8 cellular contexts compared by ENCODE assay signal in the genomic region with DNA sequence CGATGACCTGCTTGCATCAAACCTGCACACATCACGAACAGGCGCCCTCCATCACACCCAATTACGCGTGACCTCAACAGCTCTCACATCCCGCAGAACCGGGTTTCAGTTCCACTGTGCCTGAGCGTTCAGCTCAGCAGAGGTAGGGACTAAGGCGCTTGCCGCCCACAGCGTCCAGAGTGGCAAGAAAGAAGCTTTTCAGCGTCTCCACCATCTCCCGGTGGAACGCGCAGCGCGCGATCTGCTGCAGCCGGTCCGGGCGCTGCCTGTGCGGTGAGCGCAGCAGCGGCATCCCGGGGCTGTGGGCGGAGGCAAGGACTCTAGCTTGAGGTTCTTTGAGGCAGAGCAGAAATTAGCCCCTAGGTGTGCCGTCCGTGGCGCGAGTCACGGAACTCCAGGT. TPM values are rescaled to one million over a fixed set of nuclear protein-coding genes. Genes with fewer than 3 reads are reported as not detected.
A peak's percentile ranks its signal among the peaks of the same experiment; 100 is the strongest.
DNase-seq lines count a peak whose midpoint lies in the region; ATAC-seq and TF ChIP-seq lines count a peak whose summit lies in the region.
"Had no signal": no experiment of that assay in that cellular context is flagged by ENCODE, and none has a peak within 500 bp of the region (broad histone marks: within the 10 kb centered on the region; RNA-seq: fewer than 3 reads in every experiment).

No MANE protein-coding gene starts in this region.

- no peaks in the 10 kb centered on the region for H3K36me3 Mint-ChIP-seq in memory B cell

- peaks cover 27% of the 10 kb centered on the region for H3K4me1 Mint-ChIP-seq in memory B cell

- H2AFZ ChIP-seq in KMS-11 (ENCODE audit: low read depth): peak overlapping the region; percentile 26; the same call in 1 of the 2 replicates

- H3K4me1 ChIP-seq in KMS-11 (ENCODE audit: low read depth, poor library complexity, severe bottlenecking) (no peaks in the 10 kb centered on the region), urinary bladder (ENCODE audit: insufficient read depth) (no peaks in the 10 kb centered on the region)

- H3K4me2 ChIP-seq in KMS-11: no peak overlapping the region; the same call in 1 of the 2 replicates

- peaks cover 42% of the 10 kb centered on the region for H3K27me3 Mint-ChIP-seq in memory B cell

- H4K20me1 ChIP-seq in KMS-11 (ENCODE audit: insufficient read depth): no peaks in the 10 kb centered on the region

- H3K27ac ChIP-seq in KMS-11 (no peak overlapping the region), urinary bladder (ENCODE audit: low read depth) (no peak overlapping the region)

- H3K36me3 ChIP-seq in KMS-11 (ENCODE audit: insufficient read depth): no peaks in the 10 kb centered on the region
- H3K36me3 ChIP-seq in urinary bladder (ENCODE audit: insufficient read depth): no peaks in the 10 kb centered on the region

- H3K9ac ChIP-seq in KMS-11: no peak overlapping the region

- H3K27ac Mint-ChIP-seq in memory B cell: no peak overlapping the region

- peak; percentile 55 for DNase-seq in astrocyte of the hippocampus (ENCODE audit: low read depth, low spot score)
- DNase-seq in memory B cell (ENCODE audit: low spot score in 2 of 2): peak; percentile 28 to 37
- no peak for DNase-seq in glomerular visceral epithelial cell (ENCODE audit: extremely low spot score)

- no peaks in the 10 kb centered on the region for H3K9me3 Mint-ChIP-seq in memory B cell

- H3K79me2 ChIP-seq in KMS-11 (ENCODE audit: insufficient read depth, low read depth): no peaks in the 10 kb centered on the region

- H3K4me3 ChIP-seq in KMS-11 (IDR thresholded peaks at IDR 0.05; ENCODE audit: insufficient read depth, low read depth, low read length) (no peak overlapping the region), urinary bladder (ENCODE audit: low read depth, low read length) (peak overlapping the region; percentile 16)

- H3K27me3 ChIP-seq in KMS-11 (ENCODE audit: insufficient read depth, low read depth): no peaks in the 10 kb centered on the region

- peak overlapping the region; percentile 72 for H3K4me3 Mint-ChIP-seq in memory B cell

- no peak for TF ChIP-seq CTCF in KMS-11 (conservative IDR thresholded peaks at IDR 0.05; ENCODE audit: low read depth, low read length)

- 1% methylated on average over 31 of the region's 31 CpGs for WGBS in urinary bladder

- peak; percentile 62 for ATAC-seq in GM19395 (IDR thresholded peaks at IDR 0.05; ENCODE audit: unreplicated experiment)
- peak; percentile 85 for ATAC-seq in memory B cell (ENCODE audit: low read depth)
- ATAC-seq in GM19455 (IDR thresholded peaks at IDR 0.05; ENCODE audit: unreplicated experiment): no peak

RNA-seq across cellular contexts. Expression of a gene that starts 1.5 kb away (rescaled TPM):
- total RNA-seq in urinary bladder: not detected
- polyA plus RNA-seq in urinary bladder: 0.20 TPM
- total RNA-seq: glomerular endothelial cell had no signal
